8 cellular contexts compared by ENCODE assay signal in the genomic region with DNA sequence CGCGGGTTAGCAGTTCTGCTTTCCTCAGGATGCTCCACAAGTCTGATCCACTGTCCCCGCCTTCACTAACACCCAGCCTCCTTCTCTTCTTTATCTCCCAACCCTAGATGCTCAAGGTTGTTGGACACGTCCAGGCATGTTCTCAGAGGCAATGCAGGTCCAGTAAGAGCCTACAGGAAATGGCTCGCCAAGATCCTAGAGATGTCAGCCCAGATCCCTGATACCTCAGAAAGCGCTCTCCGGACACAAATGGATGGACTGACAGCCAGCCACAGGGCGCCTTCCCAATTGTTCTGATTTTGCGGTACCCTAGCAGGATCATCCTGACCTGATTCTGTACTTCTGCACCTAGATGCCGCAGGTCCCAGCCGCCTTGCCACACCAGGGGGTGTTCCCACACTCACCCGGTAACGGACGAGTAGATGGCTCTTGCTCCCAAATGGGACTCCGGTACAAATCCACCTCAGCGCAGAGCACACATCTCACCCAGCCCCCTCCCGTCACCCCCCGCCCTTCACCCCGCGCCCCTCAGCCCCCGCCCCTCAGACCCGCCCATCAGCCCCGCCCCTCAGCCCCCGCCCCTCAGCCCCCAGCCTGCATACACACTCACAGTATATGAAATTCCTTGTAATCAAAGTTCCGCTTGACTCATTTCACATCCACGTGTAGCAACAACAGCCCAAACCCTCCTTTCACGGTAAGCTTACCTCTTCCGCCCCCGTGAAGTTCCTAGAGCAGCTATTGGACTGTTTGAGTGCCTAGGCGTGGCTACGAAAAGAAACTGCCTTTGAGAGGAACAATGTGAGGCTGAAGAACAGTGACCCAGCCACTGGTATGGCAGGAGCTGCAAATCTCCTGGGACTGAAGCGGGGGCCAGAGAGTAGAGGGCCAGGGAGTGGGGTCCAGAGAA. TPM values are rescaled to one million over a fixed set of nuclear protein-coding genes. Genes with fewer than 3 reads are reported as not detected.
DNase-seq lines count a peak whose midpoint lies in the region; ATAC-seq and TF ChIP-seq lines count a peak whose summit lies in the region.

A gene with protein sequence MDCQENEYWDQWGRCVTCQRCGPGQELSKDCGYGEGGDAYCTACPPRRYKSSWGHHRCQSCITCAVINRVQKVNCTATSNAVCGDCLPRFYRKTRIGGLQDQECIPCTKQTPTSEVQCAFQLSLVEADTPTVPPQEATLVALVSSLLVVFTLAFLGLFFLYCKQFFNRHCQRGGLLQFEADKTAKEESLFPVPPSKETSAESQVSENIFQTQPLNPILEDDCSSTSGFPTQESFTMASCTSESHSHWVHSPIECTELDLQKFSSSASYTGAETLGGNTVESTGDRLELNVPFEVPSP (minus strand): TSS at position 488 of the 910 bp plus-strand sequence. CDS start 23,058 bp downstream, outside the sequence.

- peak; percentile 97 for ATAC-seq in activated CD4-positive, alpha-beta T cell treated with anti-CD3 and anti-CD28 coated beads for 36 hours
- ATAC-seq in HG02623 (IDR thresholded peaks at IDR 0.05; ENCODE audit: unreplicated experiment): peak; percentile 93

- peaks cover 3% of the 10 kb centered on the region for H3K27me3 Mint-ChIP-seq in activated CD4-positive, alpha-beta T cell treated with anti-CD3 and anti-CD28 coated beads for 36 hours

- H3K27ac Mint-ChIP-seq in activated CD4-positive, alpha-beta T cell treated with anti-CD3 and anti-CD28 coated beads for 36 hours: peak within 1 kb of the TSS; percentile 56

- H3K9me3 Mint-ChIP-seq in activated CD4-positive, alpha-beta T cell treated with anti-CD3 and anti-CD28 coated beads for 36 hours (ENCODE audit: low read depth): no peaks in the 10 kb centered on the region

- CTCF ChIA-PET in activated CD4-positive, alpha-beta T cell treated with anti-CD3 and anti-CD28 coated beads for 36 hours (lab: Charles Lee): interaction anchor here (1.2 kb wide), 1 partner anchor 90 kb away, joined by 3 read pairs; no protein-coding TSS in a partner anchor
- CTCF ChIA-PET in RWPE1 (lab: Yijun Ruan, JAX): interaction anchor here (0.6 kb wide), 1 partner anchor 1839 kb away, joined by 3 read pairs; no protein-coding TSS in a partner anchor

- no peaks in the 10 kb centered on the region for H3K9me3 ChIP-seq in breast epithelium

- no peak for TF ChIP-seq POLR2A in breast epithelium (IDR thresholded peaks at IDR 0.05)

- H3K4me1 Mint-ChIP-seq in activated CD4-positive, alpha-beta T cell treated with anti-CD3 and anti-CD28 coated beads for 36 hours: peaks cover 5% of the 10 kb centered on the region

- H3K36me3 ChIP-seq in breast epithelium: no peaks in the 10 kb centered on the region

- peak within 1 kb of the TSS; percentile 67 for H3K4me3 Mint-ChIP-seq in activated CD4-positive, alpha-beta T cell treated with anti-CD3 and anti-CD28 coated beads for 36 hours

- DNase-seq in activated CD4-positive, alpha-beta T cell treated with anti-CD3 and anti-CD28 coated beads for 36 hours: peak; percentile 59
- DNase-seq in activated CD4-positive, alpha-beta T cell treated with anti-CD3 and anti-CD28 coated beads, Interleukin-2, amount 50 U/mL, for 1 hour: no peak
- DNase-seq in RWPE1 (ENCODE audit: low spot score) (peak; percentile 65), breast epithelium (ENCODE audit: low spot score in 2 of 2) (peak in 1 of 2 donors; percentile 29), islet precursor cell (peak; percentile 91), NCI-H2227 (lab: John Stamatoyannopoulos, UW; ENCODE audit: unreplicated experiment) (no peak)
- peak; percentile 38 for DNase-seq in stimulated activated CD4-positive, alpha-beta T cell treated with anti-CD3 and anti-CD28 coated beads, Interleukin-2, amount 100 ng/mL, for 4 hours (ENCODE audit: low read depth)

- intact Hi-C loops in activated CD4-positive, alpha-beta T cell treated with anti-CD3 and anti-CD28 coated beads for 36 hours (cut with DNase I, micrococcal nuclease): no loop called here
- intact Hi-C loops in breast epithelium (cut with DNase I; ENCODE audit: low total_unique reads): no loop called here

- H3K36me3 Mint-ChIP-seq in activated CD4-positive, alpha-beta T cell treated with anti-CD3 and anti-CD28 coated beads for 36 hours (ENCODE audit: low read depth): no peaks in the 10 kb centered on the region

- H3K27me3 ChIP-seq in breast epithelium: peaks cover 0 to 26% of the 10 kb centered on the region in 2 donors

- POLR2A ChIA-PET in activated CD4-positive, alpha-beta T cell treated with anti-CD3 and anti-CD28 coated beads for 36 hours (lab: Charles Lee): no interaction called here
- POLR2A ChIA-PET in RWPE1 (lab: Yijun Ruan, JAX; ENCODE audit: low non-redundant PET): no interaction called here

- no peaks in the 10 kb centered on the region for H3K4me1 ChIP-seq in breast epithelium

- H3K4me3 ChIP-seq in breast epithelium: peak within 1 kb of the TSS; percentile 36 to 66 (median 53)

- H3K27ac ChIP-seq in RWPE1 (peak within 1 kb of the TSS; percentile 93), breast epithelium (peak within 1 kb of the TSS; percentile 52 to 87)

- TF ChIP-seq CTCF in RWPE1 (conservative IDR thresholded peaks at IDR 0.05; ENCODE audit: low read depth) (no peak), breast epithelium (IDR thresholded peaks at IDR 0.05) (no peak)

RNA-seq across cellular contexts. Expression of the gene that starts here (rescaled TPM):
- 1 to 10 TPM in 1 of 2 experiments, under 1 TPM in 1; 0.93 to 1.1 TPM for total RNA-seq in activated CD4-positive, alpha-beta T cell treated with anti-CD3 and anti-CD28 coated beads for 36 hours
- 1 to 10 TPM; 2.2 to 7.0 (median 6.2) TPM for total RNA-seq in breast epithelium

Comparison
In these comparisons a context has a peak if more than half of its experiments do, and no peak if none do; other contexts are left out.
1. DNase-seq: peak in activated CD4-positive, alpha-beta T cell treated with anti-CD3 and anti-CD28 coated beads for 36 hours (single experiment), RWPE1 (single experiment), islet precursor cell (single experiment) and stimulated activated CD4-positive, alpha-beta T cell treated with anti-CD3 and anti-CD28 coated beads, Interleukin-2, amount 100 ng/mL, for 4 hours (single experiment); none in activated CD4-positive, alpha-beta T cell treated with anti-CD3 and anti-CD28 coated beads, Interleukin-2, amount 50 U/mL, for 1 hour (single experiment) and NCI-H2227 (single experiment).